Comparison of ENCODE assay signal across 26 cellular contexts in the genomic region with DNA sequence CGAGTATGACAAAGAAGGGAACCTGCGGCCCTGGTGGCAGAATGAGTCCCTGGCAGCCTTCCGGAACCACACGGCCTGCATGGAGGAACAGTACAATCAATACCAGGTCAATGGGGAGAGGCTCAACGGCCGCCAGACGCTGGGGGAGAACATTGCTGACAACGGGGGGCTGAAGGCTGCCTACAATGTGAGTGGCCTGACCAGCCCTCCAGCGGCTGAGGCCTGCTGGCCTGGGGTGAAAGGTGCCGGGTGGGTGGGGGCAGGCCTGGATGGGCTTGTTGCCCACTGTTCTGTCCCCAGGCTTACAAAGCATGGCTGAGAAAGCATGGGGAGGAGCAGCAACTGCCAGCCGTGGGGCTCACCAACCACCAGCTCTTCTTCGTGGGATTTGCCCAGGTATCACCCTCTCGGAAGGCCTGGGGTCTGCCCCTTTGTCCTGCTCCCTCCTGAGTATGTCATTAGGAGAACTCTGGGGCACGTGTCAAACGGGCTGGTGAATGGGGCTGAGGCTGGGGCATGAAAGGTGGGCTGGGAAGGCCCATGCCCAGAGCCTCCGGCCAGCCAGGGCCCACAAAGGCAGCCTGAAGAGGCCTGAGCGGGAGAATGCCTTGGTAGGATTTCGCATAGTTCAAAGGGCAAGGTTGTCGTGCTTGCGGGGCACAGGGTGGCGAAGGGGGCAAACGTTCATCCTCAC. TPM values are rescaled to one million over a fixed set of nuclear protein-coding genes. Genes with fewer than 3 reads are reported as not detected.
DNase-seq lines count a peak whose midpoint lies in the region; FAIRE-seq and TF ChIP-seq lines count a peak whose summit lies in the region.
"Had no signal": no experiment of that assay in that cellular context is flagged by ENCODE, and none has a peak within 500 bp of the region (broad histone marks: within the 10 kb centered on the region; RNA-seq: fewer than 3 reads in every experiment).

No MANE protein-coding gene starts in this region.

- no peak overlapping the region for H3K27ac ChIP-seq in mammary epithelial cell (ENCODE audit: insufficient read depth, low read depth, low read length)
- H3K27ac ChIP-seq in astrocyte (ENCODE audit: low read depth, low read length) = no peak overlapping the region
- H3K27ac ChIP-seq in H1 (ENCODE audit: low read depth, low read length) = no peak overlapping the region
- no peak overlapping the region for H3K27ac ChIP-seq in osteoblast (ENCODE audit: low read depth, low read length)
- H3K27ac ChIP-seq: A549; BLaER1 treated with 17β-estradiol and CSF1 and Interleukin-3, amounts not matched to agents 10 nM and 100 nM had no signal

- H3K27ac Mint-ChIP-seq in MCF 10A (ENCODE audit: low read depth, unreplicated experiment) = peak overlapping the region; percentile 19
- peak overlapping the region; percentile 34 for H3K27ac Mint-ChIP-seq in astrocyte (ENCODE audit: unreplicated experiment)
- H3K27ac Mint-ChIP-seq: CD4-positive, alpha-beta T cell had no signal

- no peak overlapping the region for H3K4me3 Mint-ChIP-seq in MCF 10A (ENCODE audit: unreplicated experiment)
- H3K4me3 Mint-ChIP-seq in astrocyte (ENCODE audit: unreplicated experiment) = no peak overlapping the region
- H3K4me3 Mint-ChIP-seq: CD14-positive monocyte; CD4-positive, alpha-beta T cell; CD8-positive, alpha-beta memory T cell had no signal

- H3K36me3 Mint-ChIP-seq in MCF 10A (ENCODE audit: insufficient read depth, unreplicated experiment) (no peaks in the 10 kb centered on the region), astrocyte (ENCODE audit: low read depth, unreplicated experiment) (no peaks in the 10 kb centered on the region)
- H3K36me3 Mint-ChIP-seq: CD14-positive monocyte; CD8-positive, alpha-beta memory T cell had no signal

- H2AFZ ChIP-seq in mammary epithelial cell (ENCODE audit: low read depth, low read length) = no peak overlapping the region
- no peak overlapping the region for H2AFZ ChIP-seq in astrocyte (ENCODE audit: low read depth, low read length)
- H2AFZ ChIP-seq in H1 (ENCODE audit: low read length) = no peak overlapping the region
- no peak overlapping the region for H2AFZ ChIP-seq in osteoblast (ENCODE audit: low read length)

- intact Hi-C loops in MCF 10A (cut with micrococcal nuclease) (no loop called here), mammary epithelial cell (cut with micrococcal nuclease) (no loop called here)

- CTCF ChIA-PET in MCF 10A (lab: Yijun Ruan, JAX) (interaction anchor here (1.1 kb wide), 1 partner anchor 45 kb away, joined by 4 read pairs; no protein-coding TSS in a partner anchor), mammary epithelial cell (lab: Charles Lee; ENCODE audit: low non-redundant PET) (no interaction called here), H1 (lab: Charles Lee; ENCODE audit: partially characterized antibody) (interaction anchor here (0.6 to 8.3 kb wide), 14 partner anchors 8 to 393 kb away, joined by 3 to 52 read pairs (median 4); a partner anchor contains a TSS)

- H4K20me1 ChIP-seq in mammary epithelial cell (ENCODE audit: insufficient read depth, low read length) (no peaks in the 10 kb centered on the region), astrocyte (ENCODE audit: insufficient read depth, low read length) (no peaks in the 10 kb centered on the region), H1 (replicated peaks in 1 of 2; ENCODE audit: control insufficient read depth in 1 of 2, insufficient read depth in 2 of 2, low read length in 2 of 2) (no peaks in the 10 kb centered on the region), osteoblast (ENCODE audit: insufficient read depth, low read length) (no peaks in the 10 kb centered on the region)
- H4K20me1 ChIP-seq: BLaER1 treated with 17β-estradiol and CSF1 and Interleukin-3, amounts not matched to agents 10 nM and 100 nM had no signal

- dilution Hi-C loops in mammary epithelial cell (cut with HindIII; ENCODE audit: low sequenced_read_pairs) = no loop called here

- in situ Hi-C loops in mammary epithelial cell (cut with MboI; ENCODE audit: low sequenced_read_pairs in 2 of 2) = no loop called here

- peak overlapping the region; percentile 64; the same call in 1 of the 2 replicates for H4K8ac ChIP-seq in H1 (ENCODE audit: extremely low read depth, insufficient read depth, low read length)

- WGBS in mammary epithelial cell (ENCODE audit: low coverage, missing lambda C conversion rate) = 82% methylated on average over 18 of the region's 22 CpGs
- WGBS in H1 (ENCODE audit: extremely low coverage in 1 of 2, insufficient coverage in 1 of 2, insufficient read length in 1 of 2, insufficient replicate concordance in 2 of 2, low coverage in 1 of 2, low lambda C conversion rate in 2 of 2, missing lambda C conversion rate in 1 of 2), 2 experiments = 91% methylated on average over 21 of the region's 22 CpGs; no CpG with 5 or more reads in 1 of the 2 experiments

- TF ChIP-seq RAD21 in H1 (IDR thresholded peaks at IDR 0.05 in 1 of 2, conservative IDR thresholded peaks at IDR 0.05 in 1 of 2; ENCODE audit: low read depth in 2 of 2, low read length in 2 of 2) = no peak

- BruUV-seq in MCF 10A (replicated peaks; lab: Mats Ljungman, UMichigan) (no TSS peak), mammary epithelial cell (replicated peaks; lab: Mats Ljungman, UMichigan) (no TSS peak)

- H3K27me3 ChIP-seq in mammary epithelial cell (ENCODE audit: insufficient read depth, low read length) = no peaks in the 10 kb centered on the region
- H3K27me3 ChIP-seq in astrocyte (ENCODE audit: insufficient read depth, low read length) = peaks cover 2% of the 10 kb centered on the region
- H3K27me3 ChIP-seq in H1 (replicated peaks in 1 of 4; ENCODE audit: control insufficient read depth in 3 of 4, extremely low read depth in 1 of 4, insufficient read depth in 3 of 4, low read length in 3 of 4) = no peaks in the 10 kb centered on the region
- H3K27me3 ChIP-seq in osteoblast (ENCODE audit: insufficient read depth, low read length) = peaks cover 14% of the 10 kb centered on the region
- H3K27me3 ChIP-seq: BE2C; BLaER1 treated with 17β-estradiol and CSF1 and Interleukin-3, amounts not matched to agents 10 nM and 100 nM had no signal

- no peak overlapping the region for H2BK20ac ChIP-seq in H1 (ENCODE audit: low read length)

- no peaks in the 10 kb centered on the region for H3K9me3 Mint-ChIP-seq in MCF 10A (ENCODE audit: unreplicated experiment)
- peaks cover 2% of the 10 kb centered on the region for H3K9me3 Mint-ChIP-seq in astrocyte (ENCODE audit: unreplicated experiment)
- H3K9me3 Mint-ChIP-seq: CD4-positive, alpha-beta T cell; CD8-positive, alpha-beta memory T cell had no signal

- no peaks in the 10 kb centered on the region for H3K4me1 ChIP-seq in mammary epithelial cell (ENCODE audit: insufficient read depth, low read length)
- H3K4me1 ChIP-seq in astrocyte (ENCODE audit: insufficient read depth, low read length) = no peaks in the 10 kb centered on the region
- no peaks in the 10 kb centered on the region for H3K4me1 ChIP-seq in H1 (replicated peaks in 1 of 4; ENCODE audit: control insufficient read depth in 3 of 4, insufficient read depth in 4 of 4, low read length in 3 of 4)
- H3K4me1 ChIP-seq in osteoblast (ENCODE audit: insufficient read depth, low read length) = no peaks in the 10 kb centered on the region
- H3K4me1 ChIP-seq: A549; BE2C; BLaER1 treated with 17β-estradiol and CSF1 and Interleukin-3, amounts not matched to agents 10 nM and 100 nM had no signal

- no peak overlapping the region for H2BK12ac ChIP-seq in H1 (ENCODE audit: low read depth, low read length)

- no peak overlapping the region for H3K56ac ChIP-seq in H1 (replicated peaks; ENCODE audit: insufficient read length, low read depth, low read length)

- H3K27me3 Mint-ChIP-seq in MCF 10A (ENCODE audit: insufficient read depth, unreplicated experiment) (peaks cover 6% of the 10 kb centered on the region), astrocyte (ENCODE audit: low read depth, unreplicated experiment) (peaks cover 36% of the 10 kb centered on the region)

- TF ChIP-seq EP300 in H1 (IDR thresholded peaks at IDR 0.05; ENCODE audit: borderline replicate concordance in 1 of 2, low read depth in 2 of 2, low read length in 2 of 2) = no peak

- FAIRE-seq in astrocyte (lab: Jason Lieb, UNC) = no peak
- FAIRE-seq in H1 (lab: Jason Lieb, UNC) = no peak
- FAIRE-seq: A549, D721Med, GM12891 had no signal

- H3K4me3 ChIP-seq in mammary epithelial cell (replicated peaks in 1 of 3; ENCODE audit: insufficient read depth in 1 of 3, low read depth in 2 of 3, low read length in 3 of 3) (no peak overlapping the region), astrocyte (ENCODE audit: insufficient read depth, low read depth, low read length) (no peak overlapping the region), H1 (ENCODE audit: extremely low read depth in 1 of 4, insufficient read depth in 2 of 4, low read depth in 3 of 4, low read length in 4 of 4) (no peak overlapping the region), osteoblast (ENCODE audit: insufficient read depth, low read length) (no peak overlapping the region)
- H3K4me3 ChIP-seq: A549; BLaER1 treated with 17β-estradiol and CSF1 and Interleukin-3, amounts not matched to agents 10 nM and 100 nM had no signal

- H4K5ac ChIP-seq in H1 (ENCODE audit: insufficient read length, low read depth, low read length) = no peak overlapping the region

- no peak overlapping the region for H3K14ac ChIP-seq in H1 (ENCODE audit: insufficient read length)

- no peak overlapping the region for H2BK120ac ChIP-seq in H1 (replicated peaks; ENCODE audit: low read depth, low read length)

- H3K4me1 Mint-ChIP-seq in MCF 10A (ENCODE audit: insufficient read depth, unreplicated experiment) (no peaks in the 10 kb centered on the region), astrocyte (ENCODE audit: low read depth, unreplicated experiment) (no peaks in the 10 kb centered on the region)

- no peak overlapping the region for H3K23ac ChIP-seq in H1 (ENCODE audit: insufficient read length)

- no peaks in the 10 kb centered on the region for H3K79me1 ChIP-seq in H1 (ENCODE audit: low read depth, low read length)

- H3K18ac ChIP-seq in H1 (ENCODE audit: extremely low read depth, low read length) = no peak overlapping the region

- H4K91ac ChIP-seq in H1 (replicated peaks; ENCODE audit: insufficient read length, low read length) = peak overlapping the region; percentile 54

- H2AK5ac ChIP-seq in H1 (ENCODE audit: low read depth, low read length) = no peak overlapping the region

- H3K9ac ChIP-seq in mammary epithelial cell (ENCODE audit: insufficient read depth, low read length) (no peak overlapping the region), astrocyte (ENCODE audit: low read length) (no peak overlapping the region), H1 (replicated peaks in 1 of 4; ENCODE audit: extremely low read depth in 1 of 4, low read depth in 3 of 4, low read length in 3 of 4) (no peak overlapping the region)
- H3K9ac ChIP-seq: BLaER1 treated with 17β-estradiol and CSF1 and Interleukin-3, amounts not matched to agents 10 nM and 100 nM had no signal

- H3K9me3 ChIP-seq in mammary epithelial cell (replicated peaks; ENCODE audit: insufficient read depth, low read length) (no peaks in the 10 kb centered on the region), astrocyte (ENCODE audit: insufficient read depth, low read depth, low read length) (no peaks in the 10 kb centered on the region), H1 (ENCODE audit: insufficient read depth in 2 of 2, low read depth in 1 of 2, low read length in 1 of 2) (no peaks in the 10 kb centered on the region), osteoblast (ENCODE audit: low read depth, low read length) (no peaks in the 10 kb centered on the region)
- H3K9me3 ChIP-seq: A549; BE2C; BLaER1 treated with 17β-estradiol and CSF1 and Interleukin-3, amounts not matched to agents 10 nM and 100 nM had no signal

- H3K4me2 ChIP-seq in mammary epithelial cell (ENCODE audit: insufficient read depth, low read depth, low read length) (no peak overlapping the region), astrocyte (ENCODE audit: low read length) (no peak overlapping the region), H1 (ENCODE audit: insufficient read depth in 1 of 2, low read depth in 2 of 2, low read length in 2 of 2) (no peak overlapping the region), osteoblast (ENCODE audit: insufficient read depth, low read length) (no peak overlapping the region)
- H3K4me2 ChIP-seq: A549; BLaER1 treated with 17β-estradiol and CSF1 and Interleukin-3, amounts not matched to agents 10 nM and 100 nM had no signal

- H3K23me2 ChIP-seq in H1 (ENCODE audit: low read depth, low read length) = no peaks in the 10 kb centered on the region

- POLR2A ChIA-PET in MCF 10A (lab: Yijun Ruan, JAX) (no interaction called here), H1 (lab: Charles Lee; ENCODE audit: partially characterized antibody) (interaction anchor here (0.6 to 1.1 kb wide), 3 partner anchors 35 to 105 kb away, joined by 3 read pairs; a partner anchor contains a TSS)

- DNase-seq in MCF 10A (ENCODE audit: unreplicated experiment) (no peak), mammary epithelial cell (no peak), astrocyte (ENCODE audit: low read depth) (no peak), H1 (ENCODE audit: low read depth in 1 of 2, low spot score in 2 of 2) (no peak), osteoblast (ENCODE audit: insufficient read length, low spot score, missing footprints) (peak; percentile 55), dedifferentiated amniotic fluid mesenchymal stem cell (ENCODE audit: extremely low spot score) (no peak), cortex of kidney (lab: John Stamatoyannopoulos, UW) (no peak)
- DNase-seq in activated naive CD4-positive, alpha-beta T cell treated with anti-CD3 and anti-CD28 coated beads, Interleukin-2, amount 50 U/mL, for 16 hours = no peak
- DNase-seq: 8988T; ACHN; AML-193; BE2C; CD4-positive, alpha-beta T cell; CD8-positive, alpha-beta memory T cell; DMS 273 treated with DMSO at 0.1 percent for 48 hours; DMS79; GF-D8; GOT3; HCEC 1CT had no signal

- TF ChIP-seq CTCF in MCF 10A (IDR thresholded peaks at IDR 0.05; ENCODE audit: unreplicated experiment) (no peak), mammary epithelial cell (conservative IDR thresholded peaks at IDR 0.05 in 1 of 2, IDR thresholded peaks at IDR 0.05 in 1 of 2; ENCODE audit: extremely low read depth in 1 of 2, insufficient read depth in 1 of 2, low read depth in 1 of 2, low read length in 2 of 2) (no peak), astrocyte (IDR thresholded peaks at IDR 0.05; ENCODE audit: insufficient read depth, low read depth, low read length) (no peak), H1 (IDR thresholded peaks at IDR 0.05; ENCODE audit: control extremely low read depth in 1 of 3, insufficient read depth in 1 of 3, low read depth in 1 of 3, low read length in 3 of 3) (no peak), osteoblast (IDR thresholded peaks at IDR 0.05; ENCODE audit: extremely low read depth, low read depth, low read length) (no peak)

- H3K79me2 ChIP-seq in mammary epithelial cell (ENCODE audit: insufficient read depth, low read length) (no peaks in the 10 kb centered on the region), astrocyte (ENCODE audit: insufficient read depth, low read length) (no peaks in the 10 kb centered on the region), H1 (ENCODE audit: control insufficient read depth in 1 of 2, insufficient read depth in 2 of 2, low read length in 2 of 2) (no peaks in the 10 kb centered on the region), osteoblast (ENCODE audit: insufficient read depth, low read length) (no peaks in the 10 kb centered on the region)

- H3K36me3 ChIP-seq in mammary epithelial cell (ENCODE audit: insufficient read depth, low read length) (no peaks in the 10 kb centered on the region), astrocyte (ENCODE audit: insufficient read depth, low read length) (no peaks in the 10 kb centered on the region), H1 (ENCODE audit: control insufficient read depth in 2 of 4, insufficient read depth in 4 of 4, low read length in 3 of 4) (no peaks in the 10 kb centered on the region), osteoblast (ENCODE audit: insufficient read depth, low read length) (no peaks in the 10 kb centered on the region)
- H3K36me3 ChIP-seq: BE2C; BLaER1 treated with 17β-estradiol and CSF1 and Interleukin-3, amounts not matched to agents 10 nM and 100 nM had no signal

- no peak overlapping the region for H3K4ac ChIP-seq in H1 (replicated peaks; ENCODE audit: insufficient read length, low read depth, low read length)

- TF ChIP-seq POLR2A in H1 (IDR thresholded peaks at IDR 0.05; ENCODE audit: control extremely low read depth in 1 of 2, low read depth in 2 of 2, low read length in 2 of 2) = no peak

- H2BK5ac ChIP-seq in H1 (ENCODE audit: low read depth, low read length) = no peak overlapping the region

- no peak overlapping the region for H2BK15ac ChIP-seq in H1 (ENCODE audit: low read length)

RNA-seq across cellular contexts. Expression of a gene that starts 7.8 kb away (rescaled TPM):
- total RNA-seq in MCF 10A (2022) (275 and 284 TPM in 2 replicates), mammary epithelial cell (100 to 1,000 TPM; 276 to 541 TPM), astrocyte (496 and 588 TPM in 2 replicates), osteoblast (259 and 301 TPM in 2 replicates)
- polyA plus RNA-seq in mammary epithelial cell (485 TPM), H1 (2011; rRNA removed) (272 and 350 TPM in 2 replicates)
- polyA minus RNA-seq in mammary epithelial cell = 594 TPM
- 358 and 363 TPM in 2 replicates for total RNA-seq in H1 (2021; fragmentation: NEBNext Ultra II Directional; extraction: Animal tissue kit (Norgen Biotek cat#: 25700))
- 302 TPM for polyA plus RNA-seq in H1 (2011; cell fraction: cytosol; rRNA removed)
- polyA plus RNA-seq in H1 (2011; cell fraction: nucleus; rRNA removed) = 249 TPM
- polyA plus RNA-seq in H1 (2012, experiment 1 of 2) = 334 to 378 TPM (median 363 TPM) in 4 replicates
- polyA plus RNA-seq in H1 (2012, experiment 2 of 2) = 145 TPM
- polyA plus RNA-seq in H1 (2013, experiment 1 of 2) = 137 TPM
- polyA plus RNA-seq in H1 (2013, experiment 2 of 2) = 133 TPM
- polyA minus RNA-seq in H1 (2011; rRNA and poly(A)+ RNA removed) = 590 and 595 TPM in 2 replicates
- 301 TPM for polyA minus RNA-seq in H1 (2011; cell fraction: cytosol; rRNA and poly(A)+ RNA removed)
- polyA minus RNA-seq in H1 (2011; cell fraction: nucleus; rRNA and poly(A)+ RNA removed) = 160 TPM

RNA-seq across cellular contexts. Expression of a gene that starts 15.4 kb away (rescaled TPM):
- total RNA-seq in MCF 10A (2022) = not detected in 2 replicates
- total RNA-seq in mammary epithelial cell = under 1 TPM in 1 of 2 donors, not detected in 1; 0.33 TPM
- polyA plus RNA-seq in mammary epithelial cell = not detected
- polyA minus RNA-seq in mammary epithelial cell = not detected
- total RNA-seq in astrocyte = not detected in 2 replicates
- 0.48 and 0.86 TPM in 2 replicates for total RNA-seq in H1 (2021; fragmentation: NEBNext Ultra II Directional; extraction: Animal tissue kit (Norgen Biotek cat#: 25700))
- polyA plus RNA-seq in H1 (2011; rRNA removed) = 0.44 and 0.86 TPM in 2 replicates
- polyA plus RNA-seq in H1 (2011; cell fraction: cytosol; rRNA removed) = 0.59 TPM
- polyA plus RNA-seq in H1 (2011; cell fraction: nucleus; rRNA removed) = 4.1 TPM
- 0.52 to 1.1 TPM (median 0.85 TPM) in 4 replicates for polyA plus RNA-seq in H1 (2012, experiment 1 of 2)
- polyA plus RNA-seq in H1 (2012, experiment 2 of 2) = 0.91 TPM
- polyA plus RNA-seq in H1 (2013, experiment 1 of 2) = 0.34 TPM
- polyA plus RNA-seq in H1 (2013, experiment 2 of 2) = 0.35 TPM
- polyA minus RNA-seq in H1 (2011; rRNA and poly(A)+ RNA removed) = 0.46 and 0.91 TPM in 2 replicates
- not detected for polyA minus RNA-seq in H1 (2011; cell fraction: cytosol; rRNA and poly(A)+ RNA removed)
- polyA minus RNA-seq in H1 (2011; cell fraction: nucleus; rRNA and poly(A)+ RNA removed) = 1.7 TPM
- total RNA-seq in osteoblast = not detected in 2 replicates
- total RNA-seq: CD4-positive, alpha-beta T cell; CD8-positive, alpha-beta memory T cell; G401; H7 had no signal
- polyA plus RNA-seq: A549; CD14-positive monocyte; CD8-positive, alpha-beta memory T cell had no signal

RNA-seq across cellular contexts. Expression of a gene that starts 23.2 kb away (rescaled TPM):
- 522 and 536 TPM in 2 replicates for total RNA-seq in MCF 10A (2022)
- 100 to 1,000 TPM; 278 to 534 TPM for total RNA-seq in mammary epithelial cell
- 528 TPM for polyA plus RNA-seq in mammary epithelial cell
- 785 TPM for polyA minus RNA-seq in mammary epithelial cell
- total RNA-seq in astrocyte = 490 and 495 TPM in 2 replicates
- 473 and 480 TPM in 2 replicates for total RNA-seq in H1 (2021; fragmentation: NEBNext Ultra II Directional; extraction: Animal tissue kit (Norgen Biotek cat#: 25700))
- 318 and 421 TPM in 2 replicates for polyA plus RNA-seq in H1 (2011; rRNA removed)
- polyA plus RNA-seq in H1 (2011; cell fraction: cytosol; rRNA removed) = 188 TPM
- polyA plus RNA-seq in H1 (2011; cell fraction: nucleus; rRNA removed) = 535 TPM
- polyA plus RNA-seq in H1 (2012, experiment 1 of 2) = 236 to 375 TPM (median 350 TPM) in 4 replicates
- polyA plus RNA-seq in H1 (2012, experiment 2 of 2) = 251 TPM
- polyA plus RNA-seq in H1 (2013, experiment 1 of 2) = 278 TPM
- polyA plus RNA-seq in H1 (2013, experiment 2 of 2) = 258 TPM
- 334 and 358 TPM in 2 replicates for polyA minus RNA-seq in H1 (2011; rRNA and poly(A)+ RNA removed)
- polyA minus RNA-seq in H1 (2011; cell fraction: cytosol; rRNA and poly(A)+ RNA removed) = 203 TPM
- polyA minus RNA-seq in H1 (2011; cell fraction: nucleus; rRNA and poly(A)+ RNA removed) = 138 TPM
- total RNA-seq in osteoblast = 215 and 245 TPM in 2 replicates

RNA-seq across cellular contexts. Expression of a gene that starts 29.8 kb away (rescaled TPM):
- total RNA-seq in MCF 10A (2022) (6.1 TPM in 2 replicates), mammary epithelial cell (1 to 10 TPM in 1 of 2 donors, not detected in 1; 3.7 TPM), astrocyte (2.6 and 3.4 TPM in 2 replicates), osteoblast (not detected in 2 replicates)
- polyA plus RNA-seq in mammary epithelial cell (0.92 TPM), H1 (2011; rRNA removed) (4.0 and 6.1 TPM in 2 replicates)
- 0.98 TPM for polyA minus RNA-seq in mammary epithelial cell
- 16.9 and 17.7 TPM in 2 replicates for total RNA-seq in H1 (2021; fragmentation: NEBNext Ultra II Directional; extraction: Animal tissue kit (Norgen Biotek cat#: 25700))
- 1.9 TPM for polyA plus RNA-seq in H1 (2011; cell fraction: cytosol; rRNA removed)
- 5.2 TPM for polyA plus RNA-seq in H1 (2011; cell fraction: nucleus; rRNA removed)
- 7.8 to 12.7 TPM (median 9.4 TPM) in 4 replicates for polyA plus RNA-seq in H1 (2012, experiment 1 of 2)
- polyA plus RNA-seq in H1 (2012, experiment 2 of 2) = 8.9 TPM
- polyA plus RNA-seq in H1 (2013, experiment 1 of 2) = 11.5 TPM
- polyA plus RNA-seq in H1 (2013, experiment 2 of 2) = 11.3 TPM
- 1.9 and 2.3 TPM in 2 replicates for polyA minus RNA-seq in H1 (2011; rRNA and poly(A)+ RNA removed)
- polyA minus RNA-seq in H1 (2011; cell fraction: cytosol; rRNA and poly(A)+ RNA removed) = 3.6 TPM
- 1.7 TPM for polyA minus RNA-seq in H1 (2011; cell fraction: nucleus; rRNA and poly(A)+ RNA removed)
- total RNA-seq: CD4-positive, alpha-beta T cell had no signal
- polyA plus RNA-seq: CD14-positive monocyte; CD8-positive, alpha-beta memory T cell had no signal

RNA-seq across cellular contexts. Expression of a gene that starts 41.7 kb away (rescaled TPM):
- total RNA-seq in MCF 10A (2022) (4.9 and 10.1 TPM in 2 replicates), mammary epithelial cell (1 to 10 TPM; 5.3 to 8.6 TPM), astrocyte (7.2 TPM in 2 replicates), osteoblast (2.7 and 3.3 TPM in 2 replicates)
- polyA plus RNA-seq in mammary epithelial cell (19.1 TPM), H1 (2011; rRNA removed) (30.1 and 39.0 TPM in 2 replicates)
- 23.2 TPM for polyA minus RNA-seq in mammary epithelial cell
- total RNA-seq in H1 (2021; fragmentation: NEBNext Ultra II Directional; extraction: Animal tissue kit (Norgen Biotek cat#: 25700)) = 9.3 and 9.6 TPM in 2 replicates
- 22.5 TPM for polyA plus RNA-seq in H1 (2011; cell fraction: cytosol; rRNA removed)
- 24.0 TPM for polyA plus RNA-seq in H1 (2011; cell fraction: nucleus; rRNA removed)
- 13.8 to 18.0 TPM (median 15.3 TPM) in 4 replicates for polyA plus RNA-seq in H1 (2012, experiment 1 of 2)
- polyA plus RNA-seq in H1 (2012, experiment 2 of 2) = 17.6 TPM
- 6.7 TPM for polyA plus RNA-seq in H1 (2013, experiment 1 of 2)
- polyA plus RNA-seq in H1 (2013, experiment 2 of 2) = 6.7 TPM
- 14.7 and 16.9 TPM in 2 replicates for polyA minus RNA-seq in H1 (2011; rRNA and poly(A)+ RNA removed)
- 4.8 TPM for polyA minus RNA-seq in H1 (2011; cell fraction: cytosol; rRNA and poly(A)+ RNA removed)
- polyA minus RNA-seq in H1 (2011; cell fraction: nucleus; rRNA and poly(A)+ RNA removed) = 10.6 TPM
- total RNA-seq: CD4-positive, alpha-beta T cell had no signal
